Comparison of ENCODE assay signal across 19 cellular contexts in genomic region chr7:35533877-35534276, GRCh38.
"Had no signal": no experiment of that assay in that cellular context is flagged by ENCODE, and none has a peak within 500 bp of the region (broad histone marks: within the 10 kb centered on the region; RNA-seq: fewer than 3 reads in every experiment).

No MANE protein-coding gene starts in this region.

- DNase-seq: effector memory CD4-positive, alpha-beta T cell; gastrocnemius medialis; heart right ventricle; hypothalamus; mammary epithelial cell; mucosa of descending colon; naive thymus-derived CD8-positive, alpha-beta T cell; psoas muscle; retina; right lobe of liver; stimulated activated CD4-positive, alpha-beta T cell treated with anti-CD3 and anti-CD28 coated beads, Interleukin-4, amount 100 ng/mL, for 1 hour; stimulated activated CD8-positive, alpha-beta memory T cell treated with anti-CD3 and anti-CD28 coated beads, Interleukin-4, amount 100 ng/mL, for 48 hours; stimulated activated naive CD8-positive, alpha-beta T cell treated with anti-CD3 and anti-CD28 coated beads, Interleukin-15, Interleukin-2, amounts not matched to agents 100 U/mL and 50 U/mL, for 24 hours; thyroid gland; upper lobe of left lung; uterus had no signal

- ATAC-seq: esophagus mucosa; gastrocnemius medialis; heart right ventricle; left lobe of liver; mucosa of descending colon; naive thymus-derived CD8-positive, alpha-beta T cell; psoas muscle; right lobe of liver; stimulated activated effector memory CD8-positive, alpha-beta T cell treated with anti-CD3 and anti-CD28 coated beads, Interleukin-12 subunit alpha, Interleukin-12 subunit beta, amount 100 ng/mL, for 72 hours; stimulated activated naive CD8-positive, alpha-beta T cell treated with anti-CD3 and anti-CD28 coated beads, Interleukin-15, Interleukin-2, amounts not matched to agents 100 U/mL and 50 U/mL, for 24 hours had no signal
